In the genomic region with DNA sequence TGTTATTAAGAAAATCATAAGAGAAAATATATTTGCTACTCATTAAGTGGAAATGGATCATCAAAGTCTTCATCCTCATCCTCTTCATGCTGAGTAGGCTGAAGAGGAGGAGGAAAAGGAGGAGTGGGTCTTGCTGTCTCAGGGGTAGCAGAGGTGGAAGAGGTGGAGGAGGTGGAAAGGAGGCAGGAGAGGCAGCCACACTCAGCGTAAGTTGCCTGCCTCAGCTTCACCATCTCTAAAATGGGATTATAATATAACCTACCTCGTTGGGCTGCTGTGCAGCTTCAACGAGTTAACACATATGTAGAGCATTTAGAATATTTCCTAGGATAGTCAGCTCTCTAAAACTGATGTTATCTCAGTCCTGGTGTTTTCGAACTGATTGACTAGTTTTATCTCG, we compare ENCODE assay signal across 9 cellular contexts. TPM values are rescaled to one million over a fixed set of nuclear protein-coding genes. Genes with fewer than 3 reads are reported as not detected.
"Had no signal": no experiment of that assay in that cellular context is flagged by ENCODE, and none has a peak within 500 bp of the region (broad histone marks: within the 10 kb centered on the region; RNA-seq: fewer than 3 reads in every experiment).

No MANE protein-coding gene starts in this region.

- FAIRE-seq: G401.6, GM12878, GM12891, GM12892, GM18507, GM19239 had no signal

- H3K4me3 ChIP-seq: GM12878 had no signal

- DNase-seq: GDM1, GF-D8 had no signal

- ATAC-seq: GM12878 had no signal

RNA-seq across cellular contexts. Expression of a gene that starts 4.3 kb away (rescaled TPM):
- total RNA-seq: G401 had no signal
